2 cellular contexts compared by ENCODE assay signal in genomic region chr5:126395198-126395597, GRCh38.
TF ChIP-seq lines count a peak whose summit lies in the region.

No MANE protein-coding gene starts in this region.

TF ChIP-seq in SK-N-SH treated with all-trans-retinoic acid at 6 μM for 48 hours, 23 proteins besides CTCF, POLR2A, EP300 and RAD21 (continued from another document):
- TF ChIP-seq, protein P1, sequence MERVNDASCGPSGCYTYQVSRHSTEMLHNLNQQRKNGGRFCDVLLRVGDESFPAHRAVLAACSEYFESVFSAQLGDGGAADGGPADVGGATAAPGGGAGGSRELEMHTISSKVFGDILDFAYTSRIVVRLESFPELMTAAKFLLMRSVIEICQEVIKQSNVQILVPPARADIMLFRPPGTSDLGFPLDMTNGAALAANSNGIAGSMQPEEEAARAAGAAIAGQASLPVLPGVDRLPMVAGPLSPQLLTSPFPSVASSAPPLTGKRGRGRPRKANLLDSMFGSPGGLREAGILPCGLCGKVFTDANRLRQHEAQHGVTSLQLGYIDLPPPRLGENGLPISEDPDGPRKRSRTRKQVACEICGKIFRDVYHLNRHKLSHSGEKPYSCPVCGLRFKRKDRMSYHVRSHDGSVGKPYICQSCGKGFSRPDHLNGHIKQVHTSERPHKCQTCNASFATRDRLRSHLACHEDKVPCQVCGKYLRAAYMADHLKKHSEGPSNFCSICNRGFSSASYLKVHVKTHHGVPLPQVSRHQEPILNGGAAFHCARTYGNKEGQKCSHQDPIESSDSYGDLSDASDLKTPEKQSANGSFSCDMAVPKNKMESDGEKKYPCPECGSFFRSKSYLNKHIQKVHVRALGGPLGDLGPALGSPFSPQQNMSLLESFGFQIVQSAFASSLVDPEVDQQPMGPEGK (CRISPR knock-in tag; IDR thresholded peaks at IDR 0.05; ENCODE audit: borderline replicate concordance): no peak
- TF ChIP-seq TOX (CRISPR knock-in tag; IDR thresholded peaks at IDR 0.05; ENCODE audit: borderline replicate concordance) (no peak), ZFP30 (CRISPR knock-in tag; IDR thresholded peaks at IDR 0.05) (no peak), SNAI2 (CRISPR knock-in tag; IDR thresholded peaks at IDR 0.05) (no peak), ZFP3 (CRISPR knock-in tag; IDR thresholded peaks at IDR 0.05) (no peak), CSRNP3 (CRISPR knock-in tag; IDR thresholded peaks at IDR 0.05) (no peak), CSDC2 (CRISPR knock-in tag; IDR thresholded peaks at IDR 0.05) (no peak)

TF ChIP-seq in HepG2, 621 proteins besides CTCF, POLR2A, EP300 and RAD21 (continued from another document):
- TF ChIP-seq TAF15 (IDR thresholded peaks at IDR 0.05; ENCODE audit: low read depth, low read length, poor library complexity, severe bottlenecking) (no peak), MAFK (conservative IDR thresholded peaks at IDR 0.05 in 1 of 2, IDR thresholded peaks at IDR 0.05 in 1 of 2; ENCODE audit: low read length in 2 of 2) (peak; percentile 42 to 78), EZH2 (conservative IDR thresholded peaks at IDR 0.05; ENCODE audit: low read depth, low read length) (no peak), ZNF160 (CRISPR knock-in tag; IDR thresholded peaks at IDR 0.05) (no peak), REL (CRISPR knock-in tag; conservative IDR thresholded peaks at IDR 0.05) (no peak)
